ENCODE assay signal across 9 cellular contexts in genomic region chr14:32932921-32933622, GRCh38. TPM values are rescaled to one million over a fixed set of nuclear protein-coding genes. Genes with fewer than 3 reads are reported as not detected.
DNase-seq lines count a peak whose midpoint lies in the region; ATAC-seq and TF ChIP-seq lines count a peak whose summit lies in the region.
"Had no signal": no experiment of that assay in that cellular context is flagged by ENCODE, and none has a peak within 500 bp of the region (broad histone marks: within the 10 kb centered on the region; RNA-seq: fewer than 3 reads in every experiment).

No MANE protein-coding gene starts in this region.

- H3K36me3 ChIP-seq in Peyer's patch (no peaks in the 10 kb centered on the region), fibroblast of lung (ENCODE audit: control insufficient read depth, insufficient read depth, low read length) (no peaks in the 10 kb centered on the region), mucosa of rectum (ENCODE audit: control insufficient read depth in 2 of 2, insufficient read depth in 2 of 2, low read length in 2 of 2) (no peaks in the 10 kb centered on the region), tibial artery (no peaks in the 10 kb centered on the region)

- no peak overlapping the region for H2AFZ ChIP-seq in fibroblast of lung (ENCODE audit: low read length)

- H4K20me1 ChIP-seq in fibroblast of lung (ENCODE audit: control insufficient read depth, extremely low read depth, insufficient read depth, low read length), result no peaks in the 10 kb centered on the region

- peak overlapping the region; percentile 69 for H3K4me2 ChIP-seq in fibroblast of lung (ENCODE audit: extremely low read depth, insufficient read depth, low read length)

- TF ChIP-seq CTCF in Peyer's patch (IDR thresholded peaks at IDR 0.05) (no peak), fibroblast of lung (conservative IDR thresholded peaks at IDR 0.05 in 1 of 2, IDR thresholded peaks at IDR 0.05 in 1 of 2; ENCODE audit: low read depth in 1 of 2, low read length in 2 of 2) (no peak), tibial artery (IDR thresholded peaks at IDR 0.05) (no peak)

- H3K9me3 ChIP-seq in Peyer's patch (no peaks in the 10 kb centered on the region), fibroblast of lung (ENCODE audit: control insufficient read depth, insufficient read depth, low read depth, low read length) (no peaks in the 10 kb centered on the region), mucosa of rectum (ENCODE audit: control insufficient read depth in 2 of 2, low read length in 2 of 2) (no peaks in the 10 kb centered on the region), tibial artery (no peaks in the 10 kb centered on the region)

- H3K9ac ChIP-seq in fibroblast of lung (ENCODE audit: insufficient read depth, low read length) (no peak overlapping the region), mucosa of rectum (ENCODE audit: low read depth in 1 of 2, low read length in 2 of 2) (no peak overlapping the region)

- in situ Hi-C loops in KBM-7 (cut with MboI; ENCODE audit: low pct_unique_long_range_greater_than_20kb, low sequenced_read_pairs), result no loop called here

- H3K27me3 ChIP-seq in Peyer's patch, result peaks cover 0 to 7% of the 10 kb centered on the region in 2 donors
- H3K27me3 ChIP-seq in fibroblast of lung (ENCODE audit: control insufficient read depth, insufficient read depth, low read length), result peaks cover 57% of the 10 kb centered on the region
- peaks cover 28 to 46% of the 10 kb centered on the region in 2 donors for H3K27me3 ChIP-seq in mucosa of rectum (ENCODE audit: control insufficient read depth in 2 of 2, insufficient read depth in 2 of 2, low read length in 2 of 2)
- H3K27me3 ChIP-seq in tibial artery, result peaks cover 0 to 43% of the 10 kb centered on the region in 2 donors

- DNase-seq in Peyer's patch, result no peak
- no peak for DNase-seq in fibroblast of lung (ENCODE audit: low read depth in 2 of 2)
- peak; percentile 21 to 67 for DNase-seq in tibial artery
- DNase-seq in SHP77 (lab: John Stamatoyannopoulos, UW), result no peak
- DNase-seq in KBM-7, result no peak
- DNase-seq: activated effector memory CD4-positive, alpha-beta T cell treated with Interleukin-2 at 50 U/mL for 16 hours had no signal

- H3K4me1 ChIP-seq in Peyer's patch (peaks cover 0 to 7% (median 0%) of the 10 kb centered on the region in 4 donors), fibroblast of lung (ENCODE audit: control insufficient read depth, extremely low read depth, insufficient read depth, low read length) (no peaks in the 10 kb centered on the region), mucosa of rectum (ENCODE audit: control insufficient read depth in 2 of 2, insufficient read depth in 2 of 2, low read length in 2 of 2) (peaks cover 3 to 8% of the 10 kb centered on the region in 2 donors), tibial artery (peaks cover 0 to 34% (median 28%) of the 10 kb centered on the region in 4 donors)

- no peaks in the 10 kb centered on the region for H3K79me2 ChIP-seq in fibroblast of lung (ENCODE audit: control insufficient read depth, insufficient read depth, low read length)

- H3K4me3 ChIP-seq in Peyer's patch (peak overlapping the region; percentile 10 to 50 (median 42)), fibroblast of lung (replicated peaks in 1 of 4; ENCODE audit: control extremely low read depth in 1 of 4, insufficient read depth in 1 of 4, low read depth in 3 of 4, low read length in 4 of 4) (no peak overlapping the region), mucosa of rectum (ENCODE audit: low read length in 2 of 2) (peak overlapping the region; percentile 44 to 65), tibial artery (peak overlapping the region; percentile 48 to 49)

- TF ChIP-seq POLR2A in Peyer's patch (IDR thresholded peaks at IDR 0.05), result no peak

- ATAC-seq in HG03432 (IDR thresholded peaks at IDR 0.05; ENCODE audit: unreplicated experiment) (no peak), GM18511 (IDR thresholded peaks at IDR 0.05; ENCODE audit: unreplicated experiment) (no peak)

- intact Hi-C loops in tibial artery (cut with DNase I; ENCODE audit: low total_unique reads), result loop anchor here (10.0 kb wide), 2 partner anchors 862 to 1022 kb away; partner anchors contain the start of gene EGLN3

- H3K27ac ChIP-seq in Peyer's patch (no peak overlapping the region), fibroblast of lung (ENCODE audit: insufficient read depth, low read length) (no peak overlapping the region), mucosa of rectum (ENCODE audit: low read depth in 2 of 2, low read length in 2 of 2) (no peak overlapping the region), tibial artery (no peak overlapping the region)

RNA-seq across cellular contexts. Expression of gene NPAS3, which starts 5.6 kb away (rescaled TPM):
- total RNA-seq in Peyer's patch (1 to 10 TPM in 2 of 4 donors, under 1 TPM in 1, not detected in 1; 0.19 to 2.1 (median 1.7) TPM), fibroblast of lung (0.26 and 0.50 TPM in 2 replicates)
- 0.08 and 0.10 TPM in 2 replicates for polyA plus RNA-seq in fibroblast of lung
- polyA plus RNA-seq in fibroblast of lung (2012), result 0.05 and 0.09 TPM in 2 replicates
- polyA minus RNA-seq in fibroblast of lung (ENCODE audit: low replicate concordance), result not detected in 2 replicates

Comparison
In these comparisons a context has a peak if more than half of its experiments do, and no peak if none do; other contexts are left out.
1. DNase-seq: peak in tibial artery (2 of 2); none in Peyer's patch (0 of 3), fibroblast of lung (0 of 2), SHP77 (0 of 2) and KBM-7 (single experiment).
2. H3K4me3 ChIP-seq: peak in Peyer's patch (4 of 4), mucosa of rectum (2 of 2) and tibial artery (2 of 2); none in fibroblast of lung (0 of 4).